10 cellular contexts compared by ENCODE assay signal in the genomic region with DNA sequence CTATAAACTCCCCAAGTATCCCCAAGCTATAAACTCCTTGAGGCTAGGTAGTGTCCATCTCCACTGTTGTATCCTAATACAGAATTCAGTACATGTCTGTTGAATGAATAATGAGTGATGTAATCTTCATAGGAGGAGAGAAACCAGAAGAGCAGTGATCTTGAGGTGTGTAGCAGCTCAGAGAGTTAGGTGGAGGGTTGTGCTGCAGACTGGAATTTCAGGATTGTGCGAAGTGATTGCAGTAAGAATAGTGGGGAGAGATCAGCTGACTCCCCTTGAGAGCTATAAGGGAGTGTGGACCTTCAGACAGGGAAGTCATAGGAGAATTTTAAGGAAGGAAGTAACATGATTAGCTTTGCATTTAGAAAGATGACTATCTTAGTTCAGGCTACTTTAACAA. TPM values are rescaled to one million over a fixed set of nuclear protein-coding genes. Genes with fewer than 3 reads are reported as not detected.
DNase-seq lines count a peak whose midpoint lies in the region; ATAC-seq and TF ChIP-seq lines count a peak whose summit lies in the region.
"Had no signal": no experiment of that assay in that cellular context is flagged by ENCODE, and none has a peak within 500 bp of the region (broad histone marks: within the 10 kb centered on the region; RNA-seq: fewer than 3 reads in every experiment).

No MANE protein-coding gene starts in this region.

- H3K4me1 ChIP-seq in left lung, result peaks cover 11 to 47% of the 10 kb centered on the region in 2 donors

- ATAC-seq in left lung (peak; percentile 53), HG03571 (IDR thresholded peaks at IDR 0.05; ENCODE audit: unreplicated experiment) (no peak)

- TF ChIP-seq EP300 in Ishikawa (IDR thresholded peaks at IDR 0.05; ENCODE audit: borderline replicate concordance), result no peak

- no peak for TF ChIP-seq RAD21 in Ishikawa (IDR thresholded peaks at IDR 0.05; ENCODE audit: low read depth)

- DNase-seq in Ammon's horn (ENCODE audit: low spot score), result peak; percentile 28
- DNase-seq in astrocyte of the hippocampus (ENCODE audit: low read depth, low spot score), result peak; percentile 14
- no peak for DNase-seq in left lung
- no peak for DNase-seq in MG63
- no peak for DNase-seq in cerebellum (ENCODE audit: low spot score)
- DNase-seq in activated CD4-positive, alpha-beta T cell treated with anti-CD3 and anti-CD28 coated beads for 4 hours, result no peak
- DNase-seq: activated naive CD8-positive, alpha-beta T cell treated with anti-CD3 and anti-CD28 coated beads for 36 hours; NCI-H2171 treated with DMSO at 0.1 percent for 48 hours had no signal

- H3K4me3 ChIP-seq in left lung (no peak overlapping the region), MG63 (no peak overlapping the region)

- H3K27me3 ChIP-seq in left lung (no peaks in the 10 kb centered on the region), MG63 (no peaks in the 10 kb centered on the region)

- H3K36me3 ChIP-seq in left lung, result no peaks in the 10 kb centered on the region
- H3K36me3 ChIP-seq in MG63, result no peaks in the 10 kb centered on the region; the same call in 1 of the 2 replicates

- no peak for TF ChIP-seq CTCF in left lung (IDR thresholded peaks at IDR 0.05)

- intact Hi-C loops in left lung (cut with DNase I), result no loop called here

- peak overlapping the region; percentile 44 to 57 for H3K27ac ChIP-seq in left lung

- no peaks in the 10 kb centered on the region for H3K9me3 ChIP-seq in left lung
- H3K9me3 ChIP-seq in MG63, result no peaks in the 10 kb centered on the region

TF ChIP-seq in Ishikawa, 13 proteins besides CTCF, POLR2A, EP300 and RAD21:
- no peak for TF ChIP-seq TCF12 (IDR thresholded peaks at IDR 0.05; ENCODE audit: low read depth)
- TF ChIP-seq, protein P1, sequence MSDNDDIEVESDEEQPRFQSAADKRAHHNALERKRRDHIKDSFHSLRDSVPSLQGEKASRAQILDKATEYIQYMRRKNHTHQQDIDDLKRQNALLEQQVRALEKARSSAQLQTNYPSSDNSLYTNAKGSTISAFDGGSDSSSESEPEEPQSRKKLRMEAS (IDR thresholded peaks at IDR 0.05), result no peak
- TF ChIP-seq, protein P2, sequence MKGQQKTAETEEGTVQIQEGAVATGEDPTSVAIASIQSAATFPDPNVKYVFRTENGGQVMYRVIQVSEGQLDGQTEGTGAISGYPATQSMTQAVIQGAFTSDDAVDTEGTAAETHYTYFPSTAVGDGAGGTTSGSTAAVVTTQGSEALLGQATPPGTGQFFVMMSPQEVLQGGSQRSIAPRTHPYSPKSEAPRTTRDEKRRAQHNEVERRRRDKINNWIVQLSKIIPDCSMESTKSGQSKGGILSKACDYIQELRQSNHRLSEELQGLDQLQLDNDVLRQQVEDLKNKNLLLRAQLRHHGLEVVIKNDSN (IDR thresholded peaks at IDR 0.05), result 0 out of 2 replicates have a peak, but pooled peaks have one; percentile 29
- no peak for TF ChIP-seq NFIC (IDR thresholded peaks at IDR 0.05)
- TF ChIP-seq CEBPB (IDR thresholded peaks at IDR 0.05), result 0 out of 2 replicates have a peak, but pooled peaks have one; percentile 30
- no peak for TF ChIP-seq CREB1 (IDR thresholded peaks at IDR 0.05; ENCODE audit: low read depth)
- 0 out of 2 replicates have a peak, but pooled peaks have one; percentile 15 for TF ChIP-seq TEAD4 (IDR thresholded peaks at IDR 0.05)

RNA-seq across cellular contexts. Expression of a gene that starts 4.3 kb away (rescaled TPM):
- total RNA-seq in left lung, result 10 to 100 TPM; 27.4 to 33.9 TPM
- 21.8 and 27.3 TPM in 2 replicates for total RNA-seq in MG63 (2014; rRNA removed; shearing (Covaris generic); ENCODE audit: low replicate concordance)
- 21.0 TPM for total RNA-seq in cerebellum

Comparison
In these comparisons a context has a peak if more than half of its experiments do, and no peak if none do; other contexts are left out.
1. DNase-seq: peak in Ammon's horn (single experiment) and astrocyte of the hippocampus (single experiment); none in left lung (0 of 2), MG63 (single experiment), cerebellum (single experiment) and activated CD4-positive, alpha-beta T cell treated with anti-CD3 and anti-CD28 coated beads for 4 hours (0 of 2).